In genomic region chr11:75547617-75548054, GRCh38 we compare ENCODE assay signal across 8 cellular contexts. TPM values are rescaled to one million over a fixed set of nuclear protein-coding genes. Genes with fewer than 3 reads are reported as not detected.
A peak's percentile ranks its signal among the peaks of the same experiment; 100 is the strongest.
DNase-seq lines count a peak whose midpoint lies in the region; ATAC-seq and TF ChIP-seq lines count a peak whose summit lies in the region.

No MANE protein-coding gene starts in this region.

- no peaks in the 10 kb centered on the region for H3K4me1 Mint-ChIP-seq in activated B cell treated with CpG ODN at 0.5 μM for 24 hours
- peaks cover 21% of the 10 kb centered on the region for H3K4me1 Mint-ChIP-seq in neural crest cell

- no peak overlapping the region for H3K4me3 ChIP-seq in fibroblast of villous mesenchyme (ENCODE audit: low read depth, low read length)

- CTCF ChIA-PET in activated B cell treated with CpG ODN at 0.5 μM for 24 hours (lab: Charles Lee): interaction anchor here (1.2 kb wide), 1 partner anchor 320 kb away, joined by 4 read pairs; no protein-coding TSS in a partner anchor

- peak; percentile 18 for DNase-seq in activated naive CD4-positive, alpha-beta T cell treated with Interleukin-2 at 50 U/mL for 16 hours
- no peak for DNase-seq in activated naive CD4-positive, alpha-beta T cell (lab: John Stamatoyannopoulos, UW)
- DNase-seq in NCI-H1105 (lab: John Stamatoyannopoulos, UW) (peak; percentile 28), activated B cell treated with CpG ODN at 0.5 μM for 24 hours (no peak), fibroblast of villous mesenchyme (ENCODE audit: low read depth) (peak; percentile 76), neural crest cell (ENCODE audit: low read depth, low spot score) (peak; percentile 75)

- intact Hi-C loops in activated B cell treated with CpG ODN at 0.5 μM for 24 hours (cut with micrococcal nuclease): loop anchor here (1.0 to 5.0 kb wide), 8 partner anchors 50 to 771 kb away; partner anchors contain the start of genes DGAT2 and MAP6

- H3K9me3 Mint-ChIP-seq in activated B cell treated with CpG ODN at 0.5 μM for 24 hours (no peaks in the 10 kb centered on the region), neural crest cell (no peaks in the 10 kb centered on the region)

- TF ChIP-seq CTCF in activated B cell treated with CpG ODN at 0.5 μM for 24 hours (IDR thresholded peaks at IDR 0.05) (no peak), fibroblast of villous mesenchyme (IDR thresholded peaks at IDR 0.05; ENCODE audit: insufficient read depth, low read depth, low read length) (peak; percentile 83), neural crest cell (conservative IDR thresholded peaks at IDR 0.05) (peak; percentile 89)

- POLR2A ChIA-PET in activated B cell treated with CpG ODN at 0.5 μM for 24 hours (lab: Charles Lee): no interaction called here

- no peak overlapping the region for H3K27ac Mint-ChIP-seq in activated B cell treated with CpG ODN at 0.5 μM for 24 hours
- H3K27ac Mint-ChIP-seq in neural crest cell (ENCODE audit: unreplicated experiment): peak overlapping the region; percentile 96

- peak; percentile 61 for ATAC-seq in activated B cell treated with CpG ODN at 0.5 μM for 24 hours (ENCODE audit: low read depth)
- no peak for ATAC-seq in GM18868 (IDR thresholded peaks at IDR 0.05; ENCODE audit: unreplicated experiment)
- no peak for ATAC-seq in HG03139 (IDR thresholded peaks at IDR 0.05; ENCODE audit: unreplicated experiment)

- H3K4me3 Mint-ChIP-seq in activated B cell treated with CpG ODN at 0.5 μM for 24 hours: no peak overlapping the region
- peak overlapping the region; percentile 36 for H3K4me3 Mint-ChIP-seq in neural crest cell

- H3K36me3 Mint-ChIP-seq in activated B cell treated with CpG ODN at 0.5 μM for 24 hours (ENCODE audit: low read depth): no peaks in the 10 kb centered on the region
- H3K36me3 Mint-ChIP-seq in neural crest cell (ENCODE audit: low read depth): no peaks in the 10 kb centered on the region

- peaks cover 17% of the 10 kb centered on the region for H3K27me3 Mint-ChIP-seq in activated B cell treated with CpG ODN at 0.5 μM for 24 hours
- no peaks in the 10 kb centered on the region for H3K27me3 Mint-ChIP-seq in neural crest cell (ENCODE audit: low read depth)

RNA-seq across cellular contexts. Expression of gene SERPINH1, which starts 14.4 kb away (rescaled TPM):
- 4.5 and 5.6 TPM in 2 replicates for total RNA-seq in activated B cell treated with CpG ODN at 0.5 μM for 24 hours
- total RNA-seq in fibroblast of villous mesenchyme: 1,336 and 1,367 TPM in 2 replicates
- 179 and 191 TPM in 2 replicates for total RNA-seq in neural crest cell

RNA-seq across cellular contexts. Expression of gene GDPD5, which starts 21.9 kb away (rescaled TPM):
- total RNA-seq in activated B cell treated with CpG ODN at 0.5 μM for 24 hours (22.2 and 23.9 TPM in 2 replicates), fibroblast of villous mesenchyme (9.5 and 10.3 TPM in 2 replicates), neural crest cell (13.3 and 15.4 TPM in 2 replicates)

Comparison
In these comparisons a context has a peak if more than half of its experiments do, and no peak if none do; other contexts are left out.
1. DNase-seq: peak in activated naive CD4-positive, alpha-beta T cell treated with Interleukin-2 at 50 U/mL for 16 hours (single experiment), NCI-H1105 (single experiment), fibroblast of villous mesenchyme (single experiment) and neural crest cell (single experiment); none in activated naive CD4-positive, alpha-beta T cell (0 of 4) and activated B cell treated with CpG ODN at 0.5 μM for 24 hours (single experiment).
2. RNA of gene SERPINH1, which starts 14.4 kb away (total RNA-seq): 1,336 to 1,367 TPM in fibroblast of villous mesenchyme and 179 to 191 TPM in neural crest cell; 4.5 to 5.6 TPM in activated B cell treated with CpG ODN at 0.5 μM for 24 hours; every median in the first group is over 10 times any median in the second.